In the genomic region with DNA sequence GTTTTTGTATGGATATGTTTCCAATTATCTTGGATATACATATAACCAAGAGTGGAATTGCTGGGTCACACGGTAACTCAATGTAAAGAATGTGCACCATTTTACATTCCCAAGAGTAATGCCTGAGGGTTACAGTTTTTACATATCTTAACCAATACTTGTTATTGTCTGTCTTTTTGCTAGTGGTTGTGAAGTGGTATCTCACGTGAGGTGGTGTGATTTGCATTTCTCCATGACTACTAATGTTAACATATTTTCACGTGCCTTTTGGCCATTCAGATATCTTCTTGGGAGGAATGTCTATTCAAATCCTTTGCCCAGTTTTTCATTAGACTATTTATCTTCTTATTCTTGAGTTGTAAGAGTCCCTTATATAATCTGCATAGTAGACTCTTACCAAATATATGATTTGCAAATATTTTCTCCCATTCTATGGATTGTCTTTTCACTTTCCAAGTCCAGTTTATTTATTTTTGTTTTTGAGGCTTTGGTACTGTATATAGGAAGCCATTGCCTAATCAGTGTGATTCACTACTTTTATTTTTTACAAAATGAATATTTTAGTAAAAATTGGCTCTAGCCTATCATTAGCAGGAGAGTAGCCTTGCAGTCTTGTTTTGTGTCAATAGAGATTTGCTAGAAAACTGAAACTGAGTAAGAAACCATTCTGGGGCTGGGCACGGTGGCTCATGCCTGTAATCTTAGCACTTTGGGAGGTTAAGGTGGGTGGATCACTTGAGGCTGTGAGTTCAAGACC, we compare ENCODE assay signal across 17 cellular contexts.
A peak's percentile ranks its signal among the peaks of the same experiment; 100 is the strongest.
DNase-seq lines count a peak whose midpoint lies in the region; ATAC-seq and TF ChIP-seq lines count a peak whose summit lies in the region.
"Had no signal": no experiment of that assay in that cellular context is flagged by ENCODE, and none has a peak within 500 bp of the region (broad histone marks: within the 10 kb centered on the region; RNA-seq: fewer than 3 reads in every experiment).

No MANE protein-coding gene starts in this region.

- no peak overlapping the region for H3K9ac ChIP-seq in GM23248

- 64 to 67% methylated on average over 4 of the region's 4 CpGs for WGBS in GM23248 (ENCODE audit: low coverage in 1 of 2, low lambda C conversion rate in 2 of 2, missing lambda C conversion rate in 2 of 2), 2 experiments
- 70% methylated on average over 4 of the region's 4 CpGs for WGBS in prostate gland

- DNase-seq in AG10803 (ENCODE audit: low read depth), result peak; percentile 23
- DNase-seq in GM23248, result peak; percentile 48
- peak; percentile 12 for DNase-seq in astrocyte of the hippocampus (ENCODE audit: low read depth, low spot score)
- DNase-seq in foreskin fibroblast, result peak; percentile 44 to 60
- no peak for DNase-seq in prostate gland (ENCODE audit: low spot score)
- no peak for DNase-seq in AG08395 (ENCODE audit: low spot score)
- no peak for DNase-seq in OCI-LY7 (ENCODE audit: low spot score)
- DNase-seq: activated CD4-positive, alpha-beta T cell treated with anti-CD3 and anti-CD28 coated beads, Interleukin-2, amount 50 U/mL, for 48 hours; CD4-positive, CD25-positive, alpha-beta regulatory T cell; hippocampal formation; left ventricle myocardium inferior; NCI-H1417 treated with DMSO at 0.1 percent for 48 hours; NCI-H2107; sigmoid colon; T-helper 9 cell had no signal

- no peaks in the 10 kb centered on the region for H3K27me3 ChIP-seq in GM23248 (replicated peaks; ENCODE audit: insufficient read depth)
- no peaks in the 10 kb centered on the region for H3K27me3 ChIP-seq in prostate gland (replicated peaks; ENCODE audit: insufficient read depth)
- H3K27me3 ChIP-seq: sigmoid colon, suprapubic skin had no signal

- intact Hi-C loops in prostate gland (cut with DNase I) (no loop called here), OCI-LY7 (cut with micrococcal nuclease; ENCODE audit: unreplicated experiment) (no loop called here)

- no peak overlapping the region for H3K4me3 ChIP-seq in AG10803 (ENCODE audit: low read length)
- no peak overlapping the region for H3K4me3 ChIP-seq in GM23248
- no peak overlapping the region for H3K4me3 ChIP-seq in foreskin fibroblast (ENCODE audit: low read depth in 1 of 2, low read length in 2 of 2)
- no peak overlapping the region for H3K4me3 ChIP-seq in prostate gland
- H3K4me3 ChIP-seq in OCI-LY7 (ENCODE audit: low read depth, low read length, poor library complexity, severe bottlenecking), result no peak overlapping the region
- H3K4me3 ChIP-seq: left ventricle myocardium inferior, sigmoid colon, suprapubic skin had no signal

- no peak overlapping the region for H2AFZ ChIP-seq in GM23248
- H2AFZ ChIP-seq in OCI-LY7 (ENCODE audit: low read length), result no peak overlapping the region

- CTCF ChIA-PET in OCI-LY7 (lab: Charles Lee; ENCODE audit: unreplicated experiment), result no interaction called here

- no peak overlapping the region for H3K4me2 ChIP-seq in GM23248 (ENCODE audit: unreplicated experiment)
- no peak overlapping the region for H3K4me2 ChIP-seq in OCI-LY7 (ENCODE audit: low read length)

- H3K79me2 ChIP-seq in GM23248 (ENCODE audit: insufficient read depth) (no peaks in the 10 kb centered on the region), OCI-LY7 (ENCODE audit: insufficient read depth, low read depth, low read length) (no peaks in the 10 kb centered on the region)

- no peak overlapping the region for H3K27ac ChIP-seq in GM23248
- no peak overlapping the region for H3K27ac ChIP-seq in prostate gland
- no peak overlapping the region for H3K27ac ChIP-seq in OCI-LY7 (ENCODE audit: low read depth, low read length, poor library complexity, severe bottlenecking)
- H3K27ac ChIP-seq: left ventricle myocardium inferior, sigmoid colon, suprapubic skin had no signal

- BruUV-seq in OCI-LY7 (replicated peaks; lab: Mats Ljungman, UMichigan), result no TSS peak

- in situ Hi-C loops in GM23248 (cut with MboI), result no loop called here

- H3K36me3 ChIP-seq in GM23248 (ENCODE audit: low read depth), result no peaks in the 10 kb centered on the region
- no peaks in the 10 kb centered on the region for H3K36me3 ChIP-seq in prostate gland
- H3K36me3 ChIP-seq in OCI-LY7 (ENCODE audit: insufficient read depth, low read length), result no peaks in the 10 kb centered on the region
- H3K36me3 ChIP-seq: left ventricle myocardium inferior, suprapubic skin had no signal

- H3F3A ChIP-seq in GM23248 (ENCODE audit: insufficient read depth), result peaks cover 26% of the 10 kb centered on the region

- H3K9me2 ChIP-seq in GM23248 (ENCODE audit: insufficient read depth), result no peaks in the 10 kb centered on the region
- H3K9me2 ChIP-seq in OCI-LY7 (ENCODE audit: insufficient read depth, low read length), result no peaks in the 10 kb centered on the region

- no peaks in the 10 kb centered on the region for H4K20me1 ChIP-seq in GM23248 (ENCODE audit: insufficient read depth)
- no peaks in the 10 kb centered on the region for H4K20me1 ChIP-seq in OCI-LY7 (ENCODE audit: insufficient read depth, low read length)

- TF ChIP-seq CTCF in AG10803 (conservative IDR thresholded peaks at IDR 0.05; ENCODE audit: low read length) (no peak), foreskin fibroblast (IDR thresholded peaks at IDR 0.05; ENCODE audit: low read depth, low read length) (no peak), prostate gland (IDR thresholded peaks at IDR 0.05) (no peak), OCI-LY7 (conservative IDR thresholded peaks at IDR 0.05; ENCODE audit: low read length) (no peak)

- POLR2A ChIA-PET in OCI-LY7 (lab: Charles Lee), result no interaction called here

- ATAC-seq in activated CD4-positive, CD25-positive, alpha-beta regulatory T cell treated with anti-CD3 and anti-CD28 coated beads, Interleukin-2, amount 50 U/mL, for 24 hours, result no peak

- no peaks in the 10 kb centered on the region for H3K9me3 ChIP-seq in GM23248 (ENCODE audit: low read depth)
- no peaks in the 10 kb centered on the region for H3K9me3 ChIP-seq in prostate gland
- H3K9me3 ChIP-seq in OCI-LY7 (ENCODE audit: low read length), result no peaks in the 10 kb centered on the region
- H3K9me3 ChIP-seq: sigmoid colon, suprapubic skin had no signal

- TF ChIP-seq POLR2A in prostate gland (IDR thresholded peaks at IDR 0.05), result no peak

- peaks cover 22% of the 10 kb centered on the region for H3K4me1 ChIP-seq in GM23248 (ENCODE audit: insufficient read depth)
- H3K4me1 ChIP-seq in prostate gland (replicated peaks), result no peaks in the 10 kb centered on the region
- H3K4me1 ChIP-seq in OCI-LY7 (ENCODE audit: insufficient read depth, low read length, poor library complexity, severe bottlenecking), result no peaks in the 10 kb centered on the region

Comparison
In these comparisons a context has a peak if more than half of its experiments do, and no peak if none do; other contexts are left out.
1. DNase-seq: peak in AG10803 (single experiment), GM23248 (single experiment), astrocyte of the hippocampus (single experiment) and foreskin fibroblast (2 of 2); none in prostate gland (single experiment), AG08395 (single experiment) and OCI-LY7 (single experiment).